Comparison of ENCODE assay signal across 12 cellular contexts in genomic region chr7:76356115-76356514, GRCh38. TPM values are rescaled to one million over a fixed set of nuclear protein-coding genes. Genes with fewer than 3 reads are reported as not detected.
DNase-seq lines count a peak whose midpoint lies in the region; ATAC-seq, FAIRE-seq and TF ChIP-seq lines count a peak whose summit lies in the region.
"Had no signal": no experiment of that assay in that cellular context is flagged by ENCODE, and none has a peak within 500 bp of the region (broad histone marks: within the 10 kb centered on the region; RNA-seq: fewer than 3 reads in every experiment).

No MANE protein-coding gene starts in this region.

- BruUV-seq in A673 (replicated peaks; lab: Mats Ljungman, UMichigan), result no TSS peak

- CTCF ChIA-PET in A673 (lab: Charles Lee), result no interaction called here

- H3K9ac ChIP-seq in BLaER1 (no peak overlapping the region), keratinocyte (ENCODE audit: control insufficient read depth, extremely low read depth, insufficient read depth, low read length) (no peak overlapping the region)

- POLR2A ChIA-PET in A673 (lab: Charles Lee; ENCODE audit: low non-redundant PET), result no interaction called here

- H3K27ac ChIP-seq in BLaER1 (no peak overlapping the region), keratinocyte (ENCODE audit: control insufficient read depth, insufficient read depth, low read length) (peak overlapping the region; percentile 87), A673 (ENCODE audit: low read depth, low read length, poor library complexity, severe bottlenecking) (no peak overlapping the region)
- H3K27ac ChIP-seq: colonic mucosa, WERI-Rb-1 had no signal

- dilution Hi-C loops in keratinocyte (cut with MboI; ENCODE audit: extremely low pct_ligation_motif_present, low sequenced_read_pairs), result no loop called here

- no peaks in the 10 kb centered on the region for H3K27me3 ChIP-seq in BLaER1
- no peaks in the 10 kb centered on the region for H3K27me3 ChIP-seq in keratinocyte (ENCODE audit: control insufficient read depth, extremely low read depth, insufficient read depth, low read length)
- H3K27me3 ChIP-seq in A673 (replicated peaks; ENCODE audit: insufficient read depth, low read depth, low read length, poor library complexity), result no peaks in the 10 kb centered on the region
- H3K27me3 ChIP-seq: colonic mucosa had no signal

- H3K4me2 ChIP-seq in BLaER1, result peak overlapping the region; percentile 83
- peak overlapping the region; percentile 85 for H3K4me2 ChIP-seq in keratinocyte (ENCODE audit: control insufficient read depth, extremely low read depth, insufficient read depth, low read depth, low read length)

- H3K4me1 Mint-ChIP-seq in activated naive CD8-positive, alpha-beta T cell treated with anti-CD3 and anti-CD28 coated beads for 36 hours, result peaks cover 50% of the 10 kb centered on the region

- H3K27ac Mint-ChIP-seq in activated naive CD8-positive, alpha-beta T cell treated with anti-CD3 and anti-CD28 coated beads for 36 hours, result peak overlapping the region; percentile 5

- peaks cover 7% of the 10 kb centered on the region for H3K9me1 ChIP-seq in keratinocyte (ENCODE audit: control insufficient read depth, extremely low read depth, insufficient read depth, low read length)

- FAIRE-seq in keratinocyte (lab: Jason Lieb, UNC), result no peak

- H4K20me1 ChIP-seq in BLaER1, result peaks cover 76% of the 10 kb centered on the region
- H4K20me1 ChIP-seq in keratinocyte (ENCODE audit: control insufficient read depth, extremely low read depth, insufficient read depth, low read length), result peaks cover 60% of the 10 kb centered on the region

- H3K4me3 Mint-ChIP-seq in activated naive CD8-positive, alpha-beta T cell treated with anti-CD3 and anti-CD28 coated beads for 36 hours, result peak overlapping the region; percentile 35

- ATAC-seq in GM21576 (IDR thresholded peaks at IDR 0.05; ENCODE audit: unreplicated experiment), result no peak

- peaks cover 77% of the 10 kb centered on the region for H3K79me2 ChIP-seq in keratinocyte (ENCODE audit: control insufficient read depth, insufficient read depth, low read length)

- H2AFZ ChIP-seq in keratinocyte (ENCODE audit: control insufficient read depth, low read length), result no peak overlapping the region

- H3K4me1 ChIP-seq in BLaER1 (peaks cover 45% of the 10 kb centered on the region), keratinocyte (ENCODE audit: control insufficient read depth, extremely low read depth, insufficient read depth, low read length) (peaks cover 37% of the 10 kb centered on the region), A673 (ENCODE audit: insufficient read depth, low read length, poor library complexity, severe bottlenecking) (peaks cover 21% of the 10 kb centered on the region)

- no peak for DNase-seq in HFF-Myc (ENCODE audit: extremely low read depth, low read depth)
- DNase-seq in activated naive CD8-positive, alpha-beta T cell treated with anti-CD3 and anti-CD28 coated beads for 36 hours, result no peak
- no peak for DNase-seq in keratinocyte (ENCODE audit: low read depth, low spot score)
- DNase-seq in A673 (ENCODE audit: low spot score), result no peak
- DNase-seq in NCI-H187 (lab: John Stamatoyannopoulos, UW), result no peak
- no peak for DNase-seq in nucleus accumbens (lab: John Stamatoyannopoulos, UW)
- DNase-seq: activated effector memory CD4-positive, alpha-beta T cell treated with anti-CD3 and anti-CD28 coated beads, Interleukin-2, amount 50 U/mL, for 16 hours; colonic mucosa; H7; WERI-Rb-1 had no signal

- H3K27me3 Mint-ChIP-seq in activated naive CD8-positive, alpha-beta T cell treated with anti-CD3 and anti-CD28 coated beads for 36 hours, result no peaks in the 10 kb centered on the region

- H3K4me3 ChIP-seq in BLaER1 (no peak overlapping the region), HFF-Myc (replicated peaks; ENCODE audit: low read depth, low read length) (peak overlapping the region; percentile 81; the same call in 1 of the 2 replicates), keratinocyte (ENCODE audit: control insufficient read depth in 2 of 3, extremely low read depth in 1 of 3, insufficient read depth in 2 of 3, low read depth in 1 of 3, low read length in 3 of 3) (peak overlapping the region in 1 of 3 experiments; percentile 100), A673 (ENCODE audit: low read depth, low read length, poor library complexity, severe bottlenecking) (no peak overlapping the region)
- H3K4me3 ChIP-seq: colonic mucosa had no signal

- no peak for TF ChIP-seq CTCF in HFF-Myc (IDR thresholded peaks at IDR 0.05; ENCODE audit: low read depth, low read length, missing control alignments)
- no peak for TF ChIP-seq CTCF in keratinocyte (optimal IDR thresholded peaks at IDR 0.05 in 1 of 3, IDR thresholded peaks at IDR 0.05 in 1 of 3, conservative IDR thresholded peaks at IDR 0.05 in 1 of 3; ENCODE audit: extremely low read depth in 1 of 3, insufficient read depth in 2 of 3, low read length in 3 of 3)
- TF ChIP-seq CTCF in A673 (conservative IDR thresholded peaks at IDR 0.05; ENCODE audit: low read depth, low read length), result no peak

- H3K36me3 ChIP-seq in BLaER1 (peaks cover 59% of the 10 kb centered on the region), keratinocyte (ENCODE audit: control insufficient read depth in 2 of 2, extremely low read depth in 1 of 2, insufficient read depth in 2 of 2, low read length in 2 of 2) (peaks cover 8 to 36% of the 10 kb centered on the region in 2 experiments), A673 (ENCODE audit: insufficient read depth, low read length, poor library complexity, severe bottlenecking) (peaks cover 42% of the 10 kb centered on the region)
- H3K36me3 ChIP-seq: colonic mucosa had no signal

- H3K9me3 Mint-ChIP-seq in activated naive CD8-positive, alpha-beta T cell treated with anti-CD3 and anti-CD28 coated beads for 36 hours, result peaks cover 3% of the 10 kb centered on the region

- intact Hi-C loops in A673 (cut with micrococcal nuclease; ENCODE audit: unreplicated experiment), result no loop called here

- H3K36me3 Mint-ChIP-seq in activated naive CD8-positive, alpha-beta T cell treated with anti-CD3 and anti-CD28 coated beads for 36 hours, result peaks cover 55% of the 10 kb centered on the region

- H3K9me3 ChIP-seq in BLaER1 (peaks cover 17% of the 10 kb centered on the region; the same call in 1 of the 2 replicates), keratinocyte (ENCODE audit: control insufficient read depth, low read depth, low read length) (no peaks in the 10 kb centered on the region), A673 (ENCODE audit: low read depth, low read length, poor library complexity, severe bottlenecking) (no peaks in the 10 kb centered on the region)
- H3K9me3 ChIP-seq: colonic mucosa had no signal

RNA-seq across cellular contexts. Expression of gene YWHAG, which starts 2.7 kb away (rescaled TPM):
- 100 to 1,000 TPM; 155 to 157 TPM for total RNA-seq in activated naive CD8-positive, alpha-beta T cell treated with anti-CD3 and anti-CD28 coated beads for 36 hours
- polyA plus RNA-seq in keratinocyte, result 88.1 to 130 TPM (median 116 TPM) in 3 replicates
- polyA plus RNA-seq in keratinocyte (2011; ENCODE audit: low read depth), result 55.4 TPM
- polyA plus RNA-seq in keratinocyte (2011; cell fraction: cytosol; rRNA removed), result 122 and 131 TPM in 2 replicates
- 139 and 153 TPM in 2 replicates for polyA plus RNA-seq in keratinocyte (2011; cell fraction: nucleus; rRNA removed)
- 142 and 228 TPM in 2 replicates for polyA plus RNA-seq in keratinocyte (2012; ENCODE audit: low replicate concordance)
- polyA minus RNA-seq in keratinocyte, result 96.6 to 165 TPM (median 132 TPM) in 3 replicates
- 173 TPM for polyA minus RNA-seq in keratinocyte (2011; cell fraction: cytosol; rRNA and poly(A)+ RNA removed)
- polyA minus RNA-seq in keratinocyte (2011; cell fraction: nucleus; rRNA and poly(A)+ RNA removed), result 96.8 and 151 TPM in 2 replicates
- total RNA-seq in A673 (2021), result 222 and 249 TPM in 2 replicates

RNA-seq across cellular contexts. Expression of gene SSC4D, which starts 53.4 kb away (rescaled TPM):
- total RNA-seq in activated naive CD8-positive, alpha-beta T cell treated with anti-CD3 and anti-CD28 coated beads for 36 hours, result under 1 TPM; 0.37 to 0.40 TPM
- 0.98 to 1.6 TPM (median 1.1 TPM) in 3 replicates for polyA plus RNA-seq in keratinocyte
- not detected for polyA plus RNA-seq in keratinocyte (2011; ENCODE audit: low read depth)
- 0.83 and 1.2 TPM in 2 replicates for polyA plus RNA-seq in keratinocyte (2011; cell fraction: cytosol; rRNA removed)
- 1.6 and 2.0 TPM in 2 replicates for polyA plus RNA-seq in keratinocyte (2011; cell fraction: nucleus; rRNA removed)
- polyA plus RNA-seq in keratinocyte (2012; ENCODE audit: low replicate concordance), result 0.76 and 0.88 TPM in 2 replicates
- 0.13 to 0.73 TPM (median 0.48 TPM) in 3 replicates for polyA minus RNA-seq in keratinocyte
- not detected for polyA minus RNA-seq in keratinocyte (2011; cell fraction: cytosol; rRNA and poly(A)+ RNA removed)
- 0.39 and 0.53 TPM in 2 replicates for polyA minus RNA-seq in keratinocyte (2011; cell fraction: nucleus; rRNA and poly(A)+ RNA removed)
- 1.2 and 1.8 TPM in 2 replicates for total RNA-seq in A673 (2021)

RNA-seq across cellular contexts. Expression of gene HSPB1, which starts 53.6 kb away (rescaled TPM):
- 100 to 1,000 TPM in 1 of 2 experiments, 10 to 100 TPM in 1; 96.7 to 102 TPM for total RNA-seq in activated naive CD8-positive, alpha-beta T cell treated with anti-CD3 and anti-CD28 coated beads for 36 hours
- polyA plus RNA-seq in keratinocyte, result 460 to 1,644 TPM (median 478 TPM) in 3 replicates
- polyA plus RNA-seq in keratinocyte (2011; ENCODE audit: low read depth), result 1,835 TPM
- polyA plus RNA-seq in keratinocyte (2011; cell fraction: cytosol; rRNA removed), result 1,014 and 2,934 TPM in 2 replicates
- polyA plus RNA-seq in keratinocyte (2011; cell fraction: nucleus; rRNA removed), result 815 and 1,237 TPM in 2 replicates
- polyA plus RNA-seq in keratinocyte (2012; ENCODE audit: low replicate concordance), result 1,130 and 7,717 TPM in 2 replicates
- polyA minus RNA-seq in keratinocyte, result 147 to 577 TPM (median 569 TPM) in 3 replicates
- 2,222 TPM for polyA minus RNA-seq in keratinocyte (2011; cell fraction: cytosol; rRNA and poly(A)+ RNA removed)
- 585 and 748 TPM in 2 replicates for polyA minus RNA-seq in keratinocyte (2011; cell fraction: nucleus; rRNA and poly(A)+ RNA removed)
- total RNA-seq in A673 (2021), result 354 and 375 TPM in 2 replicates
